In genomic region chr9:129482521-129483466, GRCh38 we compare ENCODE assay signal across 8 cellular contexts.
A peak's percentile ranks its signal among the peaks of the same experiment; 100 is the strongest.
DNase-seq lines count a peak whose midpoint lies in the region; ATAC-seq, FAIRE-seq and TF ChIP-seq lines count a peak whose summit lies in the region.

No MANE protein-coding gene starts in this region.

- H4K20me1 ChIP-seq in GM12878 (ENCODE audit: control insufficient read depth, insufficient read depth), result no peaks in the 10 kb centered on the region

- no peaks in the 10 kb centered on the region for H3K9me3 ChIP-seq in A673 (ENCODE audit: low read depth, low read length, poor library complexity, severe bottlenecking)
- no peaks in the 10 kb centered on the region for H3K9me3 ChIP-seq in GM12878 (replicated peaks; ENCODE audit: control insufficient read depth, insufficient read depth, low read length)

- no peaks in the 10 kb centered on the region for H3K79me2 ChIP-seq in GM12878 (ENCODE audit: control insufficient read depth, insufficient read depth, low read length)

- POLR2A ChIA-PET in A673 (lab: Charles Lee; ENCODE audit: low non-redundant PET), result interaction anchor here (0.6 kb wide), 1 partner anchor 22 kb away, joined by 6 read pairs; no protein-coding TSS in a partner anchor
- POLR2A ChIA-PET in GM12878 (lab: Charles Lee), result interaction anchor here (1.0 kb wide), 1 partner anchor 36 kb away, joined by 3 read pairs; no protein-coding TSS in a partner anchor

- H3K27ac ChIP-seq in A673 (ENCODE audit: low read depth, low read length, poor library complexity, severe bottlenecking) (peak overlapping the region; percentile 96), GM12878 (ENCODE audit: control insufficient read depth, insufficient read depth) (no peak overlapping the region)

- no peaks in the 10 kb centered on the region for H3K27me3 ChIP-seq in A673 (replicated peaks; ENCODE audit: insufficient read depth, low read depth, low read length, poor library complexity)
- peaks cover 43% of the 10 kb centered on the region for H3K27me3 ChIP-seq in H7 (ENCODE audit: control insufficient read depth, insufficient read depth, low read length)
- H3K27me3 ChIP-seq in GM12878 (replicated peaks in 1 of 2; ENCODE audit: control insufficient read depth in 2 of 2, insufficient read depth in 2 of 2, low read length in 1 of 2), result peaks cover 10 to 19% of the 10 kb centered on the region in 2 experiments

- CTCF ChIA-PET in A673 (lab: Charles Lee) (interaction anchor here (1.0 kb wide), 1 partner anchor 162 kb away, joined by 3 read pairs; no protein-coding TSS in a partner anchor), GM12878 (lab: Yijun Ruan, JAX) (no interaction called here)

- 6% methylated on average over 50 of the region's 97 CpGs for WGBS in GM12878 (ENCODE audit: insufficient coverage, insufficient replicate concordance, low lambda C conversion rate, missing lambda C conversion rate)

- RAD21 ChIA-PET in GM12878 (lab: Charles Lee; ENCODE audit: unreplicated experiment), result no interaction called here

- no peak for TF ChIP-seq RAD21 in GM12878 (IDR thresholded peaks at IDR 0.05; ENCODE audit: insufficient read depth, low read depth, low read length)

- H2AFZ ChIP-seq in GM12878 (ENCODE audit: control insufficient read depth, low read depth, low read length), result no peak overlapping the region

- TF ChIP-seq POLR2A in GM12878 (IDR thresholded peaks at IDR 0.05; ENCODE audit: low read depth, low read length), result no peak

- H3K4me3 ChIP-seq in A673 (ENCODE audit: low read depth, low read length, poor library complexity, severe bottlenecking), result peak overlapping the region; percentile 54
- peak overlapping the region; percentile 45 for H3K4me3 ChIP-seq in H7 (ENCODE audit: insufficient read depth, low read depth, low read length)
- H3K4me3 ChIP-seq in GM12878, result no peak overlapping the region

- no peak overlapping the region for H3K4me2 ChIP-seq in GM12878 (ENCODE audit: control insufficient read depth, insufficient read depth)

- BruUV-seq in A673 (replicated peaks; lab: Mats Ljungman, UMichigan) (no TSS peak), GM12878 (replicated peaks; lab: Mats Ljungman, UMichigan) (no TSS peak)

- H3K4me1 ChIP-seq in A673 (ENCODE audit: insufficient read depth, low read length, poor library complexity, severe bottlenecking) (peaks cover 45% of the 10 kb centered on the region), GM12878 (ENCODE audit: control insufficient read depth, insufficient read depth, low read length) (no peaks in the 10 kb centered on the region)

- in situ Hi-C loops in GM12878 (cut with MboI), result no loop called here

- ATAC-seq in GM12878 (no peak), GM21447 (IDR thresholded peaks at IDR 0.05; ENCODE audit: unreplicated experiment) (no peak)

- peak; percentile 90 for DNase-seq in A673 (ENCODE audit: low spot score)
- peak; percentile 91 for DNase-seq in H7
- DNase-seq in RKO (ENCODE audit: low spot score), result peak; percentile 78
- no peak for DNase-seq in GM12878 (ENCODE audit: low read depth, low spot score)
- peak; percentile 93 for DNase-seq in hepatic stellate cell (ENCODE audit: low spot score)
- DNase-seq in pons (ENCODE audit: low spot score), result peak; percentile 79
- no peak for DNase-seq in KG1 (lab: John Stamatoyannopoulos, UW)

- TF ChIP-seq CTCF in A673 (conservative IDR thresholded peaks at IDR 0.05; ENCODE audit: low read depth, low read length), result no peak
- no peak for TF ChIP-seq CTCF in GM12878 (IDR thresholded peaks at IDR 0.05 in 2 of 3, conservative IDR thresholded peaks at IDR 0.05 in 1 of 3; ENCODE audit: control insufficient read depth in 2 of 3, extremely low read depth in 1 of 3, insufficient read depth in 1 of 3, low read depth in 3 of 3, low read length in 3 of 3)

- intact Hi-C loops in A673 (cut with micrococcal nuclease; ENCODE audit: unreplicated experiment), result loop anchor here (5.0 kb wide), 1 partner anchor 145 kb away; no protein-coding TSS in a partner anchor
- intact Hi-C loops in GM12878 (cut with micrococcal nuclease; ENCODE audit: unreplicated experiment), result loop anchor here (10.0 kb wide), 1 partner anchor 122 kb away; no protein-coding TSS in a partner anchor

- no peak for FAIRE-seq in GM12878 (lab: Jason Lieb, UNC)

- H3K9ac ChIP-seq in GM12878 (ENCODE audit: control insufficient read depth, insufficient read depth, low read length), result no peak overlapping the region

- SMC1A ChIA-PET in GM12878 (lab: Charles Lee; ENCODE audit: uncharacterized antibody, unreplicated experiment), result no interaction called here

- no peak for TF ChIP-seq EP300 in GM12878 (IDR thresholded peaks at IDR 0.05; ENCODE audit: borderline replicate concordance in 1 of 2, control insufficient read depth in 1 of 2, low read depth in 2 of 2, low read length in 2 of 2)

- H3K36me3 ChIP-seq in A673 (ENCODE audit: insufficient read depth, low read length, poor library complexity, severe bottlenecking) (no peaks in the 10 kb centered on the region), H7 (replicated peaks; ENCODE audit: control insufficient read depth, insufficient read depth, low read length) (no peaks in the 10 kb centered on the region), GM12878 (ENCODE audit: control insufficient read depth in 2 of 2, insufficient read depth in 2 of 2, low read length in 1 of 2) (no peaks in the 10 kb centered on the region)

TF ChIP-seq in GM12878, 131 proteins besides CTCF, POLR2A, EP300 and RAD21:
- TF ChIP-seq RELB (IDR thresholded peaks at IDR 0.05; ENCODE audit: low read depth) (no peak), JUND (IDR thresholded peaks at IDR 0.05; ENCODE audit: low read depth, low read length) (no peak), NBN (IDR thresholded peaks at IDR 0.05) (no peak), NFXL1 (IDR thresholded peaks at IDR 0.05; ENCODE audit: borderline replicate concordance) (no peak), SUZ12 (IDR thresholded peaks at IDR 0.05; ENCODE audit: unreplicated experiment) (peak; percentile 68)
TF ChIP-seq in GM12878: peak in this region for 1.

Comparison
In these comparisons a context has a peak if more than half of its experiments do, and no peak if none do; other contexts are left out.
1. DNase-seq: peak in A673 (single experiment), H7 (single experiment), RKO (single experiment), hepatic stellate cell (single experiment) and pons (single experiment); none in GM12878 (single experiment) and KG1 (single experiment).